Comparison of ENCODE assay signal across 1 cellular context in the genomic region with DNA sequence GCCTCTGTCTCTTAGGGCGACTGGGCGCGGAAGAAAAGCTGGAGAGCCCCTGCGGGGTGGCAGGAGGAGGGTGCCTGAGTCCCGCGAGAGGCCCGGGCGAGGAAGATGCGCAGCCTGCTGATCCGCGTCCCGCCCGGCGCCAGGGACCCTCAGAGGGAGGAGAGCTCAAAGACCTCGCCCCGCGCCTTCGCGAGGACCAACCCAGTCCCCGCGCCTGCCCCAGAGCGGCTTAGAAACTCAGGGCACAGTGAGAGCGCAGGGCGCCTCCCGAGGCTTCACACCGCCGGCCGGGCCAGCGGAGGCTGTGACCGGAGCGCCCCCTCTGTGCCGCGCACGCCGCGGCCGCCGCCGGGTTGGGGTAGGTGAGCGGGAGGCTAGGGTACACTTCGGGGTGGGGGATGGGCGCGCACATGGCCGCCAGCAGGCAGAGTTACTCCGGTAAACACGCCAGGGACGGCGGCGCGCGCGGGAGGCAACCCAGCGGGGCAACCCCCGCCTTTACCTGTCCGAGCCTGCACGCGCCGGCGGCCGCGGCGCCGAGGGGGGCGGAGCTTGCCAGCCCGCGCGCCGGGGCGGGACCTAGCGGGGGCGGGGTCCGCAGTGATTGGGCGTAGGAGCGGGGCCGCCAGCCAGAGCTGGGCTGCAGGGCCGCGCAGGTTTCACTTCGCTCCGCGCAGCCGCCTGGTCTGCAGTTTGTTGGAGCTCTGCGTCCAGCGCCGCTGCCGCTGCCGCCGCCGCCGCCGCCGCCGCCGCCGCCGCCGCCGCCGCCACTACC.
TF ChIP-seq lines count a peak whose summit lies in the region.

A gene with protein sequence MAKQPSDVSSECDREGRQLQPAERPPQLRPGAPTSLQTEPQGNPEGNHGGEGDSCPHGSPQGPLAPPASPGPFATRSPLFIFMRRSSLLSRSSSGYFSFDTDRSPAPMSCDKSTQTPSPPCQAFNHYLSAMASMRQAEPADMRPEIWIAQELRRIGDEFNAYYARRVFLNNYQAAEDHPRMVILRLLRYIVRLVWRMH (plus strand): TSS at position 662 of the 775 bp plus-strand sequence. CDS start 2,832 bp downstream, outside the sequence.

TF ChIP-seq in HepG2, 621 proteins besides CTCF, POLR2A, EP300 and RAD21 (continued from another document and continues in another):
- TF ChIP-seq, protein P1, sequence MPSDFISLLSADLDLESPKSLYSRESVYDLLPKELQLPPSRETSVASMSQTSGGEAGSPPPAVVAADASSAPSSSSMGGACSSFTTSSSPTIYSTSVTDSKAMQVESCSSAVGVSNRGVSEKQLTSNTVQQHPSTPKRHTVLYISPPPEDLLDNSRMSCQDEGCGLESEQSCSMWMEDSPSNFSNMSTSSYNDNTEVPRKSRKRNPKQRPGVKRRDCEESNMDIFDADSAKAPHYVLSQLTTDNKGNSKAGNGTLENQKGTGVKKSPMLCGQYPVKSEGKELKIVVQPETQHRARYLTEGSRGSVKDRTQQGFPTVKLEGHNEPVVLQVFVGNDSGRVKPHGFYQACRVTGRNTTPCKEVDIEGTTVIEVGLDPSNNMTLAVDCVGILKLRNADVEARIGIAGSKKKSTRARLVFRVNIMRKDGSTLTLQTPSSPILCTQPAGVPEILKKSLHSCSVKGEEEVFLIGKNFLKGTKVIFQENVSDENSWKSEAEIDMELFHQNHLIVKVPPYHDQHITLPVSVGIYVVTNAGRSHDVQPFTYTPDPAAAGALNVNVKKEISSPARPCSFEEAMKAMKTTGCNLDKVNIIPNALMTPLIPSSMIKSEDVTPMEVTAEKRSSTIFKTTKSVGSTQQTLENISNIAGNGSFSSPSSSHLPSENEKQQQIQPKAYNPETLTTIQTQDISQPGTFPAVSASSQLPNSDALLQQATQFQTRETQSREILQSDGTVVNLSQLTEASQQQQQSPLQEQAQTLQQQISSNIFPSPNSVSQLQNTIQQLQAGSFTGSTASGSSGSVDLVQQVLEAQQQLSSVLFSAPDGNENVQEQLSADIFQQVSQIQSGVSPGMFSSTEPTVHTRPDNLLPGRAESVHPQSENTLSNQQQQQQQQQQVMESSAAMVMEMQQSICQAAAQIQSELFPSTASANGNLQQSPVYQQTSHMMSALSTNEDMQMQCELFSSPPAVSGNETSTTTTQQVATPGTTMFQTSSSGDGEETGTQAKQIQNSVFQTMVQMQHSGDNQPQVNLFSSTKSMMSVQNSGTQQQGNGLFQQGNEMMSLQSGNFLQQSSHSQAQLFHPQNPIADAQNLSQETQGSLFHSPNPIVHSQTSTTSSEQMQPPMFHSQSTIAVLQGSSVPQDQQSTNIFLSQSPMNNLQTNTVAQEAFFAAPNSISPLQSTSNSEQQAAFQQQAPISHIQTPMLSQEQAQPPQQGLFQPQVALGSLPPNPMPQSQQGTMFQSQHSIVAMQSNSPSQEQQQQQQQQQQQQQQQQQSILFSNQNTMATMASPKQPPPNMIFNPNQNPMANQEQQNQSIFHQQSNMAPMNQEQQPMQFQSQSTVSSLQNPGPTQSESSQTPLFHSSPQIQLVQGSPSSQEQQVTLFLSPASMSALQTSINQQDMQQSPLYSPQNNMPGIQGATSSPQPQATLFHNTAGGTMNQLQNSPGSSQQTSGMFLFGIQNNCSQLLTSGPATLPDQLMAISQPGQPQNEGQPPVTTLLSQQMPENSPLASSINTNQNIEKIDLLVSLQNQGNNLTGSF (CRISPR knock-in tag; IDR thresholded peaks at IDR 0.05): peak; percentile 69; the same call in 1 of the 2 replicates
- peak; percentile 25 for TF ChIP-seq ELF3 (CRISPR knock-in tag; IDR thresholded peaks at IDR 0.05)
- TF ChIP-seq, protein P2, sequence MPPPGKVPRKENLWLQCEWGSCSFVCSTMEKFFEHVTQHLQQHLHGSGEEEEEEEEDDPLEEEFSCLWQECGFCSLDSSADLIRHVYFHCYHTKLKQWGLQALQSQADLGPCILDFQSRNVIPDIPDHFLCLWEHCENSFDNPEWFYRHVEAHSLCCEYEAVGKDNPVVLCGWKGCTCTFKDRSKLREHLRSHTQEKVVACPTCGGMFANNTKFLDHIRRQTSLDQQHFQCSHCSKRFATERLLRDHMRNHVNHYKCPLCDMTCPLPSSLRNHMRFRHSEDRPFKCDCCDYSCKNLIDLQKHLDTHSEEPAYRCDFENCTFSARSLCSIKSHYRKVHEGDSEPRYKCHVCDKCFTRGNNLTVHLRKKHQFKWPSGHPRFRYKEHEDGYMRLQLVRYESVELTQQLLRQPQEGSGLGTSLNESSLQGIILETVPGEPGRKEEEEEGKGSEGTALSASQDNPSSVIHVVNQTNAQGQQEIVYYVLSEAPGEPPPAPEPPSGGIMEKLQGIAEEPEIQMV (CRISPR knock-in tag; IDR thresholded peaks at IDR 0.05; ENCODE audit: low read depth): peak; percentile 83
- TF ChIP-seq MTF1 (CRISPR knock-in tag; IDR thresholded peaks at IDR 0.05): peak; percentile 67; the same call in 1 of the 2 replicates
- peak; percentile 51 for TF ChIP-seq STAG1 (CRISPR knock-in tag; IDR thresholded peaks at IDR 0.05)
- TF ChIP-seq, protein P3, sequence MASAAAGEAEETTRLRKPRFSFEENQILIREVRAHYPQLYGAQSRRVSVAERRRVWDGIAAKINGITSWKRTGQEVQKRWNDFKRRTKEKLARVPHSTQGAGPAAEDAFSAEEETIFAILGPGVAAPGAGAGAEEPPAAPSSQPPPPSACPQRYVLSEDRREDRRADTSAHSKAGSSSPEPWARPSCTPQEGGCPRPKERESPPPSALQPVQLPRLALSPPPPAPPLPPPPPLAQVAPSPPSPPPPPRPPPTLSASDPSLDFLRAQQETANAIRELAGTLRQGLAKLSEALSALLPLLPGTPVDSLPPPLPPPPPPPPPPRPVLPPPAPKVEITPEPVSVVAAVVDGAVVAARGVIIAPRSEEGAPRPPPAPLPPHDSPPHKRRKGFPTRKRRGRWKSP (CRISPR knock-in tag; IDR thresholded peaks at IDR 0.05): no peak; the same call in none of the 2 replicates
- no peak for TF ChIP-seq SMC3 (IDR thresholded peaks at IDR 0.05; ENCODE audit: low read length)
- TF ChIP-seq ZBTB20 (CRISPR knock-in tag; IDR thresholded peaks at IDR 0.05; ENCODE audit: borderline replicate concordance, low read depth): peak; percentile 16; the same call in 1 of the 2 replicates
- TF ChIP-seq, protein P4, sequence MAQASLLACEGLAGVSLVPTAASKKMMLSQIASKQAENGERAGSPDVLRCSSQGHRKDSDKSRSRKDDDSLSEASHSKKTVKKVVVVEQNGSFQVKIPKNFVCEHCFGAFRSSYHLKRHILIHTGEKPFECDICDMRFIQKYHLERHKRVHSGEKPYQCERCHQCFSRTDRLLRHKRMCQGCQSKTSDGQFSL (CRISPR knock-in tag; IDR thresholded peaks at IDR 0.05): no peak; the same call in 1 of the 2 replicates
- TF ChIP-seq, protein P5, sequence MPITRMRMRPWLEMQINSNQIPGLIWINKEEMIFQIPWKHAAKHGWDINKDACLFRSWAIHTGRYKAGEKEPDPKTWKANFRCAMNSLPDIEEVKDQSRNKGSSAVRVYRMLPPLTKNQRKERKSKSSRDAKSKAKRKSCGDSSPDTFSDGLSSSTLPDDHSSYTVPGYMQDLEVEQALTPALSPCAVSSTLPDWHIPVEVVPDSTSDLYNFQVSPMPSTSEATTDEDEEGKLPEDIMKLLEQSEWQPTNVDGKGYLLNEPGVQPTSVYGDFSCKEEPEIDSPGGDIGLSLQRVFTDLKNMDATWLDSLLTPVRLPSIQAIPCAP (CRISPR knock-in tag; IDR thresholded peaks at IDR 0.05; ENCODE audit: low read depth): peak; percentile 91
- TF ChIP-seq, protein P6, sequence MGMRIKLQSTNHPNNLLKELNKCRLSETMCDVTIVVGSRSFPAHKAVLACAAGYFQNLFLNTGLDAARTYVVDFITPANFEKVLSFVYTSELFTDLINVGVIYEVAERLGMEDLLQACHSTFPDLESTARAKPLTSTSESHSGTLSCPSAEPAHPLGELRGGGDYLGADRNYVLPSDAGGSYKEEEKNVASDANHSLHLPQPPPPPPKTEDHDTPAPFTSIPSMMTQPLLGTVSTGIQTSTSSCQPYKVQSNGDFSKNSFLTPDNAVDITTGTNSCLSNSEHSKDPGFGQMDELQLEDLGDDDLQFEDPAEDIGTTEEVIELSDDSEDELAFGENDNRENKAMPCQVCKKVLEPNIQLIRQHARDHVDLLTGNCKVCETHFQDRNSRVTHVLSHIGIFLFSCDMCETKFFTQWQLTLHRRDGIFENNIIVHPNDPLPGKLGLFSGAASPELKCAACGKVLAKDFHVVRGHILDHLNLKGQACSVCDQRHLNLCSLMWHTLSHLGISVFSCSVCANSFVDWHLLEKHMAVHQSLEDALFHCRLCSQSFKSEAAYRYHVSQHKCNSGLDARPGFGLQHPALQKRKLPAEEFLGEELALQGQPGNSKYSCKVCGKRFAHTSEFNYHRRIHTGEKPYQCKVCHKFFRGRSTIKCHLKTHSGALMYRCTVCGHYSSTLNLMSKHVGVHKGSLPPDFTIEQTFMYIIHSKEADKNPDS (CRISPR knock-in tag; IDR thresholded peaks at IDR 0.05): peak; percentile 97
- peak; percentile 19; the same call in 1 of the 2 replicates for TF ChIP-seq MIXL1 (CRISPR knock-in tag; IDR thresholded peaks at IDR 0.05)
- peak; percentile 84 for TF ChIP-seq ZFY (CRISPR knock-in tag; IDR thresholded peaks at IDR 0.05)
- TF ChIP-seq, protein P7, sequence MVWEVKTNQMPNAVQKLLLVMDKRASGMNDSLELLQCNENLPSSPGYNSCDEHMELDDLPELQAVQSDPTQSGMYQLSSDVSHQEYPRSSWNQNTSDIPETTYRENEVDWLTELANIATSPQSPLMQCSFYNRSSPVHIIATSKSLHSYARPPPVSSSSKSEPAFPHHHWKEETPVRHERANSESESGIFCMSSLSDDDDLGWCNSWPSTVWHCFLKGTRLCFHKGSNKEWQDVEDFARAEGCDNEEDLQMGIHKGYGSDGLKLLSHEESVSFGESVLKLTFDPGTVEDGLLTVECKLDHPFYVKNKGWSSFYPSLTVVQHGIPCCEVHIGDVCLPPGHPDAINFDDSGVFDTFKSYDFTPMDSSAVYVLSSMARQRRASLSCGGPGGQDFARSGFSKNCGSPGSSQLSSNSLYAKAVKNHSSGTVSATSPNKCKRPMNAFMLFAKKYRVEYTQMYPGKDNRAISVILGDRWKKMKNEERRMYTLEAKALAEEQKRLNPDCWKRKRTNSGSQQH (CRISPR knock-in tag; IDR thresholded peaks at IDR 0.05; ENCODE audit: low read depth): peak; percentile 87
- TF ChIP-seq SAFB2 (CRISPR knock-in tag; IDR thresholded peaks at IDR 0.05; ENCODE audit: borderline replicate concordance, low read depth): peak; percentile 94
- TF ChIP-seq, protein P8, sequence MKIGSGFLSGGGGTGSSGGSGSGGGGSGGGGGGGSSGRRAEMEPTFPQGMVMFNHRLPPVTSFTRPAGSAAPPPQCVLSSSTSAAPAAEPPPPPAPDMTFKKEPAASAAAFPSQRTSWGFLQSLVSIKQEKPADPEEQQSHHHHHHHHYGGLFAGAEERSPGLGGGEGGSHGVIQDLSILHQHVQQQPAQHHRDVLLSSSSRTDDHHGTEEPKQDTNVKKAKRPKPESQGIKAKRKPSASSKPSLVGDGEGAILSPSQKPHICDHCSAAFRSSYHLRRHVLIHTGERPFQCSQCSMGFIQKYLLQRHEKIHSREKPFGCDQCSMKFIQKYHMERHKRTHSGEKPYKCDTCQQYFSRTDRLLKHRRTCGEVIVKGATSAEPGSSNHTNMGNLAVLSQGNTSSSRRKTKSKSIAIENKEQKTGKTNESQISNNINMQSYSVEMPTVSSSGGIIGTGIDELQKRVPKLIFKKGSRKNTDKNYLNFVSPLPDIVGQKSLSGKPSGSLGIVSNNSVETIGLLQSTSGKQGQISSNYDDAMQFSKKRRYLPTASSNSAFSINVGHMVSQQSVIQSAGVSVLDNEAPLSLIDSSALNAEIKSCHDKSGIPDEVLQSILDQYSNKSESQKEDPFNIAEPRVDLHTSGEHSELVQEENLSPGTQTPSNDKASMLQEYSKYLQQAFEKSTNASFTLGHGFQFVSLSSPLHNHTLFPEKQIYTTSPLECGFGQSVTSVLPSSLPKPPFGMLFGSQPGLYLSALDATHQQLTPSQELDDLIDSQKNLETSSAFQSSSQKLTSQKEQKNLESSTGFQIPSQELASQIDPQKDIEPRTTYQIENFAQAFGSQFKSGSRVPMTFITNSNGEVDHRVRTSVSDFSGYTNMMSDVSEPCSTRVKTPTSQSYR (CRISPR knock-in tag; IDR thresholded peaks at IDR 0.05; ENCODE audit: borderline replicate concordance): peak; percentile 100
- TF ChIP-seq, protein P9, sequence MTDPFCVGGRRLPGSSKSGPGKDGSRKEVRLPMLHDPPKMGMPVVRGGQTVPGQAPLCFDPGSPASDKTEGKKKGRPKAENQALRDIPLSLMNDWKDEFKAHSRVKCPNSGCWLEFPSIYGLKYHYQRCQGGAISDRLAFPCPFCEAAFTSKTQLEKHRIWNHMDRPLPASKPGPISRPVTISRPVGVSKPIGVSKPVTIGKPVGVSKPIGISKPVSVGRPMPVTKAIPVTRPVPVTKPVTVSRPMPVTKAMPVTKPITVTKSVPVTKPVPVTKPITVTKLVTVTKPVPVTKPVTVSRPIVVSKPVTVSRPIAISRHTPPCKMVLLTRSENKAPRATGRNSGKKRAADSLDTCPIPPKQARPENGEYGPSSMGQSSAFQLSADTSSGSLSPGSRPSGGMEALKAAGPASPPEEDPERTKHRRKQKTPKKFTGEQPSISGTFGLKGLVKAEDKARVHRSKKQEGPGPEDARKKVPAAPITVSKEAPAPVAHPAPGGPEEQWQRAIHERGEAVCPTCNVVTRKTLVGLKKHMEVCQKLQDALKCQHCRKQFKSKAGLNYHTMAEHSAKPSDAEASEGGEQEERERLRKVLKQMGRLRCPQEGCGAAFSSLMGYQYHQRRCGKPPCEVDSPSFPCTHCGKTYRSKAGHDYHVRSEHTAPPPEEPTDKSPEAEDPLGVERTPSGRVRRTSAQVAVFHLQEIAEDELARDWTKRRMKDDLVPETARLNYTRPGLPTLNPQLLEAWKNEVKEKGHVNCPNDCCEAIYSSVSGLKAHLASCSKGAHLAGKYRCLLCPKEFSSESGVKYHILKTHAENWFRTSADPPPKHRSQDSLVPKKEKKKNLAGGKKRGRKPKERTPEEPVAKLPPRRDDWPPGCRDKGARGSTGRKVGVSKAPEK (CRISPR knock-in tag; IDR thresholded peaks at IDR 0.05; ENCODE audit: borderline replicate concordance): no peak
- TF ChIP-seq ZBTB7A (CRISPR knock-in tag; IDR thresholded peaks at IDR 0.05): peak; percentile 95
- TF ChIP-seq MXI1 (IDR thresholded peaks at IDR 0.05; ENCODE audit: borderline replicate concordance, low read depth, low read length): peak; percentile 98
- TF ChIP-seq, protein P10, sequence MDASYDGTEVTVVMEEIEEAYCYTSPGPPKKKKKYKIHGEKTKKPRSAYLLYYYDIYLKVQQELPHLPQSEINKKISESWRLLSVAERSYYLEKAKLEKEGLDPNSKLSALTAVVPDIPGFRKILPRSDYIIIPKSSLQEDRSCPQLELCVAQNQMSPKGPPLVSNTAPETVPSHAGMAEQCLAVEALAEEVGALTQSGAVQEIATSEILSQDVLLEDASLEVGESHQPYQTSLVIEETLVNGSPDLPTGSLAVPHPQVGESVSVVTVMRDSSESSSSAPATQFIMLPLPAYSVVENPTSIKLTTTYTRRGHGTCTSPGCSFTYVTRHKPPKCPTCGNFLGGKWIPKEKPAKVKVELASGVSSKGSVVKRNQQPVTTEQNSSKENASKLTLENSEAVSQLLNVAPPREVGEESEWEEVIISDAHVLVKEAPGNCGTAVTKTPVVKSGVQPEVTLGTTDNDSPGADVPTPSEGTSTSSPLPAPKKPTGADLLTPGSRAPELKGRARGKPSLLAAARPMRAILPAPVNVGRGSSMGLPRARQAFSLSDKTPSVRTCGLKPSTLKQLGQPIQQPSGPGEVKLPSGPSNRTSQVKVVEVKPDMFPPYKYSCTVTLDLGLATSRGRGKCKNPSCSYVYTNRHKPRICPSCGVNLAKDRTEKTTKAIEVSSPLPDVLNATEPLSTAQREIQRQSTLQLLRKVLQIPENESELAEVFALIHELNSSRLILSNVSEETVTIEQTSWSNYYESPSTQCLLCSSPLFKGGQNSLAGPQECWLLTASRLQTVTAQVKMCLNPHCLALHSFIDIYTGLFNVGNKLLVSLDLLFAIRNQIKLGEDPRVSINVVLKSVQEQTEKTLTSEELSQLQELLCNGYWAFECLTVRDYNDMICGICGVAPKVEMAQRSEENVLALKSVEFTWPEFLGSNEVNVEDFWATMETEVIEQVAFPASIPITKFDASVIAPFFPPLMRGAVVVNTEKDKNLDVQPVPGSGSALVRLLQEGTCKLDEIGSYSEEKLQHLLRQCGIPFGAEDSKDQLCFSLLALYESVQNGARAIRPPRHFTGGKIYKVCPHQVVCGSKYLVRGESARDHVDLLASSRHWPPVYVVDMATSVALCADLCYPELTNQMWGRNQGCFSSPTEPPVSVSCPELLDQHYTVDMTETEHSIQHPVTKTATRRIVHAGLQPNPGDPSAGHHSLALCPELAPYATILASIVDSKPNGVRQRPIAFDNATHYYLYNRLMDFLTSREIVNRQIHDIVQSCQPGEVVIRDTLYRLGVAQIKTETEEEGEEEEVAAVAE (CRISPR knock-in tag; IDR thresholded peaks at IDR 0.05; ENCODE audit: borderline replicate concordance): no peak
